In genomic region chr4:110472583-110473329, GRCh38 we compare ENCODE assay signal across 19 cellular contexts. TPM values are rescaled to one million over a fixed set of nuclear protein-coding genes. Genes with fewer than 3 reads are reported as not detected.
"Had no signal": no experiment of that assay in that cellular context is flagged by ENCODE, and none has a peak within 500 bp of the region (broad histone marks: within the 10 kb centered on the region; RNA-seq: fewer than 3 reads in every experiment).

No MANE protein-coding gene starts in this region.

- DNase-seq: activated CD4-positive, alpha-beta T cell treated with anti-CD3 and anti-CD28 coated beads for 4 hours; activated CD8-positive, alpha-beta memory T cell treated with anti-CD3 and anti-CD28 coated beads, Interleukin-2, amount 50 U/mL, for 48 hours; activated CD8-positive, alpha-beta T cell treated with anti-CD3 and anti-CD28 coated beads, Interleukin-2, amount 10 ng/mL, durations not matched to agents 7 days and 5 days; activated naive CD4-positive, alpha-beta T cell; activated naive CD8-positive, alpha-beta T cell treated with anti-CD3 and anti-CD28 coated beads, Interleukin-2, amount 50 U/mL, for 24 hours; foreskin melanocyte; head of caudate nucleus; immature natural killer cell; left lung; ovary; T-cell; T1000 had no signal

- ATAC-seq: activated CD8-positive, alpha-beta T cell treated with anti-CD3 and anti-CD28 coated beads, Interleukin-2, amount 10 ng/mL, durations not matched to agents 7 days and 5 days; activated naive CD8-positive, alpha-beta T cell treated with anti-CD3 and anti-CD28 coated beads, Interleukin-2, amount 50 U/mL, for 24 hours; left lung; T-cell had no signal

- H3K4me3 Mint-ChIP-seq: activated CD8-positive, alpha-beta T cell treated with anti-CD3 and anti-CD28 coated beads, Interleukin-2, amount 10 ng/mL, durations not matched to agents 7 days and 5 days; activated naive CD8-positive, alpha-beta T cell treated with anti-CD3 and anti-CD28 coated beads, Interleukin-2, amount 50 U/mL, for 24 hours; activated T-helper 1 cell treated with anti-CD3 and anti-CD28 coated beads, Interleukin-12 subunit alpha, Interleukin-12 subunit beta, Interleukin-2, Interleukin-4 antibody, amounts not matched to agents 30 ng/mL and 10 ng/mL and 1 ng/mL, durations not matched to agents 14 hours and 24 hours and 36 hours; immature natural killer cell; memory B cell; neural crest cell; T-cell had no signal

- H3K36me3 Mint-ChIP-seq: immature natural killer cell, memory B cell, T-cell had no signal

- H3K27ac ChIP-seq: ascending aorta, left lung, ovary, skin epidermis, tibial nerve, VCaP had no signal

- H3K27me3 ChIP-seq: ascending aorta, ovary, tibial nerve had no signal

- H3K36me3 ChIP-seq: ascending aorta, left lung, ovary, tibial nerve had no signal

- H3K4me1 ChIP-seq: ascending aorta, left lung had no signal

- H3K4me3 ChIP-seq: ascending aorta, left lung, ovary, skin epidermis, tibial nerve had no signal

- H3K9me3 ChIP-seq: ascending aorta, ovary had no signal

- H3K4me1 Mint-ChIP-seq: activated naive CD8-positive, alpha-beta T cell treated with anti-CD3 and anti-CD28 coated beads, Interleukin-2, amount 50 U/mL, for 24 hours; immature natural killer cell; memory B cell; neural crest cell; T-cell had no signal

- H3K27ac Mint-ChIP-seq: activated CD8-positive, alpha-beta T cell treated with anti-CD3 and anti-CD28 coated beads, Interleukin-2, amount 10 ng/mL, durations not matched to agents 7 days and 5 days; activated naive CD8-positive, alpha-beta T cell treated with anti-CD3 and anti-CD28 coated beads, Interleukin-2, amount 50 U/mL, for 24 hours; activated T-helper 1 cell treated with anti-CD3 and anti-CD28 coated beads, Interleukin-12 subunit alpha, Interleukin-12 subunit beta, Interleukin-2, Interleukin-4 antibody, amounts not matched to agents 30 ng/mL and 10 ng/mL and 1 ng/mL, durations not matched to agents 14 hours and 24 hours and 36 hours; immature natural killer cell; memory B cell; T-cell had no signal

RNA-seq across cellular contexts. Expression of gene ENPEP, which starts 3.2 kb away (rescaled TPM):
- total RNA-seq: T-cell had no signal
- polyA plus RNA-seq: immature natural killer cell had no signal
